Comparison of ENCODE assay signal across 18 cellular contexts in the genomic region with DNA sequence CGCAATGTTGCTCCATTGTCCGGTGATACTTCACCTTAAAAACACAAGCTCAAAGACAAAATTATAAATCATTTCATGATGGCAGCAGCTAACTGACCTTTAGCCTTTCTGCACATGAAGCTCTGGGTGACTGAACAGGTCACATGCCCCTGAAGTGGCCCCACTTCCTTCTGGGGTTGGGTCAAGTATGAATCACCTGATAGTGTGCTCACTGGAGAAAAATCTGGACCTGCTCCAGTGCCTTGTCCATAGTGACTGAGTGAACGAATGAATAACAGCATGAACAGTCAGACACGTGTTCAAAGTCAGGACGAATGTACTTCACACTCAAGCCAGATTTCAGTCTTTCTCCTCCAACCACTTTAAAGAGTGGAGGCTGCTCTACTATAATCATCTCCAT.
"Had no signal": no experiment of that assay in that cellular context is flagged by ENCODE, and none has a peak within 500 bp of the region (broad histone marks: within the 10 kb centered on the region; RNA-seq: fewer than 3 reads in every experiment).

No MANE protein-coding gene starts in this region.

- H3K9me3 ChIP-seq: gastrocnemius medialis, heart left ventricle, sigmoid colon, thoracic aorta, uterus had no signal

- H3K36me3 Mint-ChIP-seq: mesothelial cell of epicardium had no signal

- H3K27me3 Mint-ChIP-seq: activated naive CD8-positive, alpha-beta T cell treated with anti-CD3 and anti-CD28 coated beads, Interleukin-2, amount 10 ng/mL, durations not matched to agents 7 days and 5 days; dendritic cell treated with granulocyte-macrophage colony-stimulating factor and Interleukin-4, amounts not matched to agents 40 ng/mL and 50 ng/mL, for 4 days had no signal

- H3K27ac Mint-ChIP-seq: activated naive CD8-positive, alpha-beta T cell treated with anti-CD3 and anti-CD28 coated beads, Interleukin-2, amount 10 ng/mL, durations not matched to agents 7 days and 5 days; dendritic cell treated with granulocyte-macrophage colony-stimulating factor and Interleukin-4, amounts not matched to agents 40 ng/mL and 50 ng/mL, for 4 days; mesothelial cell of epicardium had no signal

- ATAC-seq: gastrocnemius medialis, heart left ventricle, left colon had no signal

- DNase-seq: activated CD4-positive, CD25-positive, alpha-beta regulatory T cell treated with anti-CD3 and anti-CD28 coated beads, Interleukin-2, amount 50 U/mL, for 72 hours; activated naive CD4-positive, alpha-beta T cell; activated naive CD8-positive, alpha-beta T cell treated with anti-CD3 and anti-CD28 coated beads, Interleukin-2, amount 10 ng/mL, durations not matched to agents 7 days and 5 days; activated T-cell treated with anti-CD3 and anti-CD28 coated beads for 4 hours; brain microvascular endothelial cell; cerebellar nuclear complex; gastrocnemius medialis; heart left ventricle; left colon; sigmoid colon; stimulated activated CD4-positive, alpha-beta T cell treated with anti-CD3 and anti-CD28 coated beads, Interleukin-1b, Interleukin-23, amount 100 ng/mL, for 48 hours; T1000; uterus had no signal

- H3K27ac ChIP-seq: brain microvascular endothelial cell, epithelial cell of prostate, gastrocnemius medialis, heart left ventricle, sigmoid colon, thoracic aorta, uterus had no signal

- H3K4me1 Mint-ChIP-seq: mesothelial cell of epicardium had no signal

- H3K4me1 ChIP-seq: gastrocnemius medialis, heart left ventricle, sigmoid colon, uterus had no signal

- H3K36me3 ChIP-seq: brain microvascular endothelial cell, gastrocnemius medialis, heart left ventricle, sigmoid colon, thoracic aorta, uterus had no signal

- H3K27me3 ChIP-seq: brain microvascular endothelial cell, heart left ventricle, sigmoid colon, uterus had no signal

- H3K4me3 Mint-ChIP-seq: activated naive CD8-positive, alpha-beta T cell treated with anti-CD3 and anti-CD28 coated beads, Interleukin-2, amount 10 ng/mL, durations not matched to agents 7 days and 5 days; dendritic cell treated with granulocyte-macrophage colony-stimulating factor and Interleukin-4, amounts not matched to agents 40 ng/mL and 50 ng/mL, for 4 days; mesothelial cell of epicardium had no signal

- H3K4me3 ChIP-seq: gastrocnemius medialis, heart left ventricle, lung, sigmoid colon, thoracic aorta, uterus had no signal
